ENCODE assay signal across 25 cellular contexts in genomic region chr17:38740806-38741205, GRCh38. TPM values are rescaled to one million over a fixed set of nuclear protein-coding genes. Genes with fewer than 3 reads are reported as not detected.
DNase-seq lines count a peak whose midpoint lies in the region; ATAC-seq and TF ChIP-seq lines count a peak whose summit lies in the region.
"Had no signal": no experiment of that assay in that cellular context is flagged by ENCODE, and none has a peak within 500 bp of the region (broad histone marks: within the 10 kb centered on the region; RNA-seq: fewer than 3 reads in every experiment).

No MANE protein-coding gene starts in this region.

- no peak for TF ChIP-seq POLR2A in IMR-90 (IDR thresholded peaks at IDR 0.05; ENCODE audit: low read depth, low read length)
- no peak for TF ChIP-seq POLR2A in esophagus muscularis mucosa (IDR thresholded peaks at IDR 0.05; ENCODE audit: low read depth)

- peak overlapping the region; percentile 7; the same call in 1 of the 2 replicates for H3K9ac ChIP-seq in BLaER1
- no peak overlapping the region for H3K9ac ChIP-seq in IMR-90 (ENCODE audit: low read depth, low read length)
- H3K9ac ChIP-seq in MM.1S (ENCODE audit: low read length) = no peak overlapping the region

- TF ChIP-seq CTCF in IMR-90 (conservative IDR thresholded peaks at IDR 0.05; ENCODE audit: low read depth, low read length) (no peak), esophagus muscularis mucosa (IDR thresholded peaks at IDR 0.05) (no peak), osteoblast (IDR thresholded peaks at IDR 0.05; ENCODE audit: extremely low read depth, low read depth, low read length) (no peak), MM.1S (IDR thresholded peaks at IDR 0.05; ENCODE audit: low read length) (no peak)

- H3K4me3 ChIP-seq in BLaER1 (no peak overlapping the region), IMR-90 (ENCODE audit: insufficient read depth, low read depth, low read length) (no peak overlapping the region), esophagus muscularis mucosa (no peak overlapping the region), osteoblast (ENCODE audit: insufficient read depth, low read length) (no peak overlapping the region), MM.1S (ENCODE audit: low read length) (no peak overlapping the region)
- H3K4me3 ChIP-seq: ascending aorta had no signal

- H2BK20ac ChIP-seq in IMR-90 (ENCODE audit: low read depth, low read length) = no peak overlapping the region

- no peak overlapping the region for H2AK9ac ChIP-seq in IMR-90 (replicated peaks; ENCODE audit: low read depth, low read length, poor library complexity)

- no peak overlapping the region for H3K18ac ChIP-seq in IMR-90 (ENCODE audit: low read depth, low read length)

- TF ChIP-seq RAD21 in IMR-90 (IDR thresholded peaks at IDR 0.05; ENCODE audit: low read length) = no peak

- CTCF ChIA-PET in IMR-90 (lab: Yijun Ruan, JAX) = no interaction called here

- POLR2A ChIA-PET in IMR-90 (lab: Charles Lee; ENCODE audit: unreplicated experiment) = no interaction called here

- peaks cover 14% of the 10 kb centered on the region for H3K9me1 ChIP-seq in IMR-90 (ENCODE audit: insufficient read depth, low read length)

- H3K9me3 ChIP-seq in BLaER1 (no peaks in the 10 kb centered on the region), IMR-90 (ENCODE audit: control insufficient read depth, insufficient read depth, low read length) (no peaks in the 10 kb centered on the region), esophagus muscularis mucosa (no peaks in the 10 kb centered on the region), osteoblast (ENCODE audit: low read depth, low read length) (no peaks in the 10 kb centered on the region), MM.1S (replicated peaks; ENCODE audit: insufficient read depth, low read length) (no peaks in the 10 kb centered on the region)
- H3K9me3 ChIP-seq: ascending aorta had no signal

- peaks cover 23% of the 10 kb centered on the region for H3K36me3 ChIP-seq in BLaER1
- H3K36me3 ChIP-seq in IMR-90 (ENCODE audit: control insufficient read depth, insufficient read depth, low read length) = peaks cover 34% of the 10 kb centered on the region
- peaks cover 10 to 44% (median 40%) of the 10 kb centered on the region in 4 donors for H3K36me3 ChIP-seq in esophagus muscularis mucosa
- H3K36me3 ChIP-seq in osteoblast (ENCODE audit: insufficient read depth, low read length) = peaks cover 44% of the 10 kb centered on the region
- no peaks in the 10 kb centered on the region for H3K36me3 ChIP-seq in MM.1S (replicated peaks; ENCODE audit: insufficient read depth, low read length)

- in situ Hi-C loops in IMR-90 (cut with MboI; ENCODE audit: low sequenced_read_pairs) = no loop called here

- H2AFZ ChIP-seq in IMR-90 (replicated peaks; ENCODE audit: low read length, poor library complexity) (no peak overlapping the region), osteoblast (ENCODE audit: low read length) (no peak overlapping the region), MM.1S (ENCODE audit: low read length) (no peak overlapping the region)

- H4K8ac ChIP-seq in IMR-90 (ENCODE audit: low read depth in 2 of 2, low read length in 2 of 2) = no peak overlapping the region

- H3K4me2 ChIP-seq in BLaER1 (peak overlapping the region; percentile 75), IMR-90 (ENCODE audit: low read depth, low read length) (no peak overlapping the region), osteoblast (ENCODE audit: insufficient read depth, low read length) (no peak overlapping the region), MM.1S (ENCODE audit: low read depth, low read length) (no peak overlapping the region)

- H2BK15ac ChIP-seq in IMR-90 (ENCODE audit: low read depth, low read length) = no peak overlapping the region

- H3K4ac ChIP-seq in IMR-90 (ENCODE audit: low read depth, low read length) = no peak overlapping the region

- H3K79me2 ChIP-seq in osteoblast (ENCODE audit: insufficient read depth, low read length) = peaks cover 80% of the 10 kb centered on the region
- H3K79me2 ChIP-seq in MM.1S (ENCODE audit: low read length) = no peaks in the 10 kb centered on the region

- H2AK5ac ChIP-seq in IMR-90 (ENCODE audit: low read depth, low read length) = 0 out of 2 replicates have a peak overlapping the region, but pooled peaks have one; percentile 19

- BruUV-seq in IMR-90 (replicated peaks; lab: Mats Ljungman, UMichigan) = no TSS peak

- no peaks in the 10 kb centered on the region for H3F3A ChIP-seq in MM.1S (ENCODE audit: insufficient read depth, low read length)

- H4K91ac ChIP-seq in IMR-90 (ENCODE audit: insufficient read depth, low read depth, low read length) = no peak overlapping the region

- dilution Hi-C loops in IMR-90 (cut with HindIII; ENCODE audit: low sequenced_read_pairs, unreplicated experiment) = no loop called here

- H3K27ac ChIP-seq in BLaER1 (peak overlapping the region; percentile 61; the same call in 1 of the 2 replicates), IMR-90 (ENCODE audit: insufficient read depth, low read length) (no peak overlapping the region), esophagus muscularis mucosa (replicated peaks in 1 of 4) (peak overlapping the region; percentile 81 to 89 (median 86)), osteoblast (ENCODE audit: low read depth, low read length) (peak overlapping the region; percentile 82), MM.1S (ENCODE audit: low read length) (no peak overlapping the region)

- peaks cover 82% of the 10 kb centered on the region for H3K4me1 ChIP-seq in BLaER1
- H3K4me1 ChIP-seq in IMR-90 (ENCODE audit: control insufficient read depth, insufficient read depth, low read length) = peaks cover 15% of the 10 kb centered on the region
- H3K4me1 ChIP-seq in esophagus muscularis mucosa = peaks cover 39 to 60% (median 52%) of the 10 kb centered on the region in 4 donors
- peaks cover 25% of the 10 kb centered on the region for H3K4me1 ChIP-seq in osteoblast (ENCODE audit: insufficient read depth, low read length)
- no peaks in the 10 kb centered on the region for H3K4me1 ChIP-seq in MM.1S (ENCODE audit: low read length)

- H3K27me3 ChIP-seq in BLaER1 (no peaks in the 10 kb centered on the region), IMR-90 (ENCODE audit: control insufficient read depth, insufficient read depth, low read length) (no peaks in the 10 kb centered on the region), esophagus muscularis mucosa (no peaks in the 10 kb centered on the region), osteoblast (ENCODE audit: insufficient read depth, low read length) (no peaks in the 10 kb centered on the region), MM.1S (replicated peaks; ENCODE audit: insufficient read depth, low read length) (peaks cover 4% of the 10 kb centered on the region; the same call in 1 of the 2 replicates)
- H3K27me3 ChIP-seq: ascending aorta had no signal

- H3K23ac ChIP-seq in IMR-90 (ENCODE audit: low read depth, low read length) = 0 out of 2 replicates have a peak overlapping the region, but pooled peaks have one; percentile 49

- ATAC-seq in IMR-90 (ENCODE audit: low read depth) = no peak
- no peak for ATAC-seq in HG03280 (IDR thresholded peaks at IDR 0.05; ENCODE audit: unreplicated experiment)
- no peak for ATAC-seq in GM18511 (IDR thresholded peaks at IDR 0.05; ENCODE audit: unreplicated experiment)
- ATAC-seq: PC-3; stimulated activated memory B cell treated with anti-CD40 and anti-IgM and Interleukin-4, amounts not matched to agents 10 μg/mL and 1 μg/mL and 100 μg/mL, for 72 hours had no signal

- DNase-seq in IMR-90 (no peak), esophagus muscularis mucosa (ENCODE audit: extremely low spot score) (no peak), osteoblast (ENCODE audit: insufficient read length, low spot score, missing footprints) (peak; percentile 85), mucosa of gallbladder (ENCODE audit: low spot score) (no peak), MM.1S (no peak)
- DNase-seq: activated B cell treated with CpG ODN at 0.5 μM for 24 hours; activated CD4-positive, alpha-beta T cell treated with anti-CD3 and anti-CD28 coated beads, Interleukin-2, amount 50 U/mL, for 48 hours; activated CD8-positive, alpha-beta memory T cell treated with anti-CD3 and anti-CD28 coated beads, Interleukin-2, amount 50 U/mL, for 4 hours; CD4-positive, CD25-positive, alpha-beta regulatory T cell; cerebellar nuclear complex; erythroblast; kidney; NCI-H1417 treated with DMSO at 0.1 percent for 48 hours; NCI-H446; occipital lobe; PC-3; SIG-M5; stimulated activated CD4-positive, alpha-beta T cell treated with anti-CD3 and anti-CD28 coated beads, Interleukin-4, amount 100 ng/mL, for 1 hour; SW 1271; T1000 had no signal

- H3K56ac ChIP-seq in IMR-90 (ENCODE audit: extremely low read depth, insufficient read depth, low read length) = no peak overlapping the region

- no peak overlapping the region for H2BK5ac ChIP-seq in IMR-90 (ENCODE audit: low read depth, low read length, poor library complexity, severe bottlenecking)

- WGBS in IMR-90 (ENCODE audit: extremely low coverage in 2 of 2, insufficient read length in 1 of 2), 2 experiments = no CpG with 5 or more reads among the region's 4 CpGs
- 84% methylated on average over 4 of the region's 4 CpGs for WGBS in esophagus muscularis mucosa

- H3K9me2 ChIP-seq in MM.1S (replicated peaks; ENCODE audit: insufficient read depth, low read length) = no peaks in the 10 kb centered on the region

- no peak overlapping the region for H4K5ac ChIP-seq in IMR-90 (ENCODE audit: low read depth, low read length)

- peaks cover 15 to 71% of the 10 kb centered on the region in 2 experiments for H3K79me1 ChIP-seq in IMR-90 (ENCODE audit: low read depth in 1 of 2, low read length in 2 of 2)

- no peak overlapping the region for H2BK120ac ChIP-seq in IMR-90 (ENCODE audit: low read depth, low read length)

- no peak for TF ChIP-seq EP300 in esophagus muscularis mucosa (IDR thresholded peaks at IDR 0.05)

- H3K14ac ChIP-seq in IMR-90 (replicated peaks; ENCODE audit: low read depth, low read length) = no peak overlapping the region

- peaks cover 19% of the 10 kb centered on the region for H4K20me1 ChIP-seq in BLaER1
- peaks cover 71% of the 10 kb centered on the region for H4K20me1 ChIP-seq in IMR-90 (ENCODE audit: insufficient read depth, low read length)
- H4K20me1 ChIP-seq in osteoblast (ENCODE audit: insufficient read depth, low read length) = peaks cover 65% of the 10 kb centered on the region
- no peaks in the 10 kb centered on the region for H4K20me1 ChIP-seq in MM.1S (ENCODE audit: insufficient read depth, low read length)

- intact Hi-C loops in IMR-90 (cut with micrococcal nuclease) = no loop called here
- intact Hi-C loops in esophagus muscularis mucosa (cut with DNase I) = no loop called here

RNA-seq across cellular contexts. Expression of gene PCGF2, which starts 7.3 kb away (rescaled TPM):
- total RNA-seq in IMR-90 (2012; rRNA removed) (1.1 and 1.4 TPM in 2 replicates), esophagus muscularis mucosa (10 to 100 TPM; 10.3 to 15.7 (median 12.4) TPM), osteoblast (3.3 and 5.0 TPM in 2 replicates), mucosa of gallbladder (52.3 TPM)
- 18.2 and 27.8 TPM in 2 replicates for polyA plus RNA-seq in IMR-90 (2012; rRNA removed)
- 17.3 and 39.2 TPM in 2 replicates for polyA plus RNA-seq in IMR-90 (2012; cell fraction: cytosol; rRNA removed)
- 30.3 and 77.5 TPM in 2 replicates for polyA plus RNA-seq in IMR-90 (2012; cell fraction: nucleus; rRNA removed; ENCODE audit: low replicate concordance)
- total RNA-seq: activated B cell treated with CpG ODN at 0.5 μM for 24 hours had no signal
- polyA plus RNA-seq: CD4-positive, CD25-positive, alpha-beta regulatory T cell had no signal

RNA-seq across cellular contexts. Expression of gene CISD3, which starts 10.7 kb away (rescaled TPM):
- 1.3 and 1.4 TPM in 2 replicates for total RNA-seq in IMR-90 (2012; rRNA removed)
- polyA plus RNA-seq in IMR-90 (2012; rRNA removed) = 14.1 and 20.3 TPM in 2 replicates
- 5.4 and 10.6 TPM in 2 replicates for polyA plus RNA-seq in IMR-90 (2012; cell fraction: cytosol; rRNA removed)
- 2.6 and 4.6 TPM in 2 replicates for polyA plus RNA-seq in IMR-90 (2012; cell fraction: nucleus; rRNA removed; ENCODE audit: low replicate concordance)
- 10 to 100 TPM; 10.1 to 18.5 (median 18.0) TPM for total RNA-seq in esophagus muscularis mucosa
- 3.5 and 3.6 TPM in 2 replicates for total RNA-seq in osteoblast
- total RNA-seq in mucosa of gallbladder = 51.5 TPM

RNA-seq across cellular contexts. Expression of gene PSMB3, which starts 11.7 kb away (rescaled TPM):
- total RNA-seq in IMR-90 (2012; rRNA removed) = 510 and 828 TPM in 2 replicates
- polyA plus RNA-seq in IMR-90 (2012; rRNA removed) = 480 and 525 TPM in 2 replicates
- polyA plus RNA-seq in IMR-90 (2012; cell fraction: cytosol; rRNA removed) = 600 and 763 TPM in 2 replicates
- 201 and 228 TPM in 2 replicates for polyA plus RNA-seq in IMR-90 (2012; cell fraction: nucleus; rRNA removed; ENCODE audit: low replicate concordance)
- total RNA-seq in esophagus muscularis mucosa = 100 to 1,000 TPM; 122 to 158 (median 137) TPM
- 235 and 267 TPM in 2 replicates for total RNA-seq in osteoblast
- total RNA-seq in mucosa of gallbladder = 119 TPM

RNA-seq across cellular contexts. Expression of gene MLLT6, which starts 35.7 kb away (rescaled TPM):
- total RNA-seq in IMR-90 (2012; rRNA removed) (7.2 and 7.5 TPM in 2 replicates), esophagus muscularis mucosa (10 to 100 TPM; 62.7 to 83.6 (median 73.0) TPM), osteoblast (33.3 and 44.2 TPM in 2 replicates), mucosa of gallbladder (175 TPM)
- polyA plus RNA-seq in IMR-90 (2012; rRNA removed) = 21.2 and 22.7 TPM in 2 replicates
- polyA plus RNA-seq in IMR-90 (2012; cell fraction: cytosol; rRNA removed) = 6.7 and 12.1 TPM in 2 replicates
- 94.6 and 103 TPM in 2 replicates for polyA plus RNA-seq in IMR-90 (2012; cell fraction: nucleus; rRNA removed; ENCODE audit: low replicate concordance)

RNA-seq across cellular contexts. Expression of gene PIP4K2B, which starts 58.5 kb away (rescaled TPM):
- total RNA-seq in IMR-90 (2012; rRNA removed) (40.0 and 40.8 TPM in 2 replicates), esophagus muscularis mucosa (10 to 100 TPM; 39.5 to 72.1 (median 53.2) TPM), osteoblast (48.1 and 65.4 TPM in 2 replicates), mucosa of gallbladder (46.7 TPM)
- 29.3 and 40.2 TPM in 2 replicates for polyA plus RNA-seq in IMR-90 (2012; rRNA removed)
- polyA plus RNA-seq in IMR-90 (2012; cell fraction: cytosol; rRNA removed) = 16.4 and 26.3 TPM in 2 replicates
- polyA plus RNA-seq in IMR-90 (2012; cell fraction: nucleus; rRNA removed; ENCODE audit: low replicate concordance) = 48.3 and 65.0 TPM in 2 replicates

Comparison
In these comparisons a context has a peak if more than half of its experiments do, and no peak if none do; other contexts are left out.
1. H3K27ac ChIP-seq: peak in BLaER1 (single experiment), esophagus muscularis mucosa (4 of 4) and osteoblast (single experiment); none in IMR-90 (single experiment) and MM.1S (single experiment).